In the genomic region with DNA sequence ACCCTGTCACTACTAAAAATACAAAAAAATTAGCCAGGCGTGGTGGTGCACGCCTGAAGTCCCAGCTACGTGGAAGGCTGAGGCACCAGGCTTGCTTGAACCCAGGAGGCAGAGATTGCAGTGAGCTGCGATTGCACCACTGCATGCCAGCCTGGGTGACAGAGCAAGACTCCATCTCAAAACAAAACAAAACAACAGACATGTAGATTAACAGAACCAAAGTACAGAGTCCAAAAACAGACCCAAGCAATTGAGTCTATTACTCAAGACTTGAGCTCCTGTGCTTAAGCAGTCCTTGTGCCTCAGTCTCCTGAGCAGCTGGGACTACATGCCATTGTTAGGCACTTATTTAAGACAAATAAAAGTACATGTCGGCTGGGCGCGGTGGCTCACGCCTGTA, we compare ENCODE assay signal across 23 cellular contexts. TPM values are rescaled to one million over a fixed set of nuclear protein-coding genes. Genes with fewer than 3 reads are reported as not detected.
"Had no signal": no experiment of that assay in that cellular context is flagged by ENCODE, and none has a peak within 500 bp of the region (broad histone marks: within the 10 kb centered on the region; RNA-seq: fewer than 3 reads in every experiment).

No MANE protein-coding gene starts in this region.

- H3K9me3 ChIP-seq: pancreas, prostate gland, stomach, thoracic aorta, thyroid gland, tibial nerve, upper lobe of right lung, uterus had no signal

- H3K27ac ChIP-seq: neural progenitor cell, pancreas, prostate gland, skin epidermis, stomach, thoracic aorta, thyroid gland, tibial nerve, upper lobe of right lung, uterus had no signal

- H3K4me1 ChIP-seq: pancreas, prostate gland had no signal

- H2AFZ ChIP-seq: neural progenitor cell had no signal

- ATAC-seq: naive thymus-derived CD4-positive, alpha-beta T cell; natural killer cell; pancreas; right cardiac atrium; sciatic nerve; stimulated activated effector memory CD8-positive, alpha-beta T cell treated with anti-CD3 and anti-CD28 coated beads, Interleukin-12 subunit alpha, Interleukin-12 subunit beta, amount 100 ng/mL, for 72 hours; stimulated activated naive B cell treated with anti-CD40 and anti-IgM and Interleukin-4, amounts not matched to agents 10 μg/mL and 1 μg/mL and 100 μg/mL, for 72 hours; upper lobe of right lung had no signal

- DNase-seq: naive thymus-derived CD4-positive, alpha-beta T cell; natural killer cell; right cardiac atrium; stimulated activated CD4-positive, alpha-beta T cell treated with anti-CD3 and anti-CD28 coated beads, Interleukin-15, amount 100 ng/mL, for 24 hours; stimulated activated CD4-positive, alpha-beta T cell treated with anti-CD3 and anti-CD28 coated beads, Interleukin-2, amount 100 ng/mL, for 24 hours; stimulated activated CD4-positive, alpha-beta T cell treated with anti-CD3 and anti-CD28 coated beads, Interleukin-2, amount 100 ng/mL, for 48 hours; stimulated activated CD4-positive, alpha-beta T cell treated with anti-CD3 and anti-CD28 coated beads, Interleukin-4, amount 100 ng/mL, for 24 hours; stimulated activated naive B cell treated with anti-CD40 and anti-IgM and Interleukin-4, amounts not matched to agents 10 μg/mL and 1 μg/mL and 100 μg/mL, for 72 hours; stimulated activated naive CD4-positive, alpha-beta T cell treated with Interleukin-2 at 50 U/mL for 16 hours; stomach; thyroid gland; trophoblast cell; upper lobe of right lung; uterus had no signal

- H3K27me3 ChIP-seq: pancreas, stomach, thyroid gland, tibial nerve, upper lobe of right lung, uterus had no signal

- H3K36me3 ChIP-seq: neural progenitor cell, pancreas, prostate gland, stomach, thoracic aorta, thyroid gland, tibial nerve, upper lobe of right lung, uterus had no signal

- H3K4me2 ChIP-seq: neural progenitor cell had no signal

- H3K4me3 ChIP-seq: neural progenitor cell, pancreas, prostate gland, skin epidermis, stomach, thoracic aorta, thyroid gland, tibial nerve, upper lobe of right lung, uterus had no signal

- FAIRE-seq: pancreas had no signal

- H3K9ac ChIP-seq: neural progenitor cell had no signal

RNA-seq across cellular contexts. Expression of gene ACOT11, which starts 9.5 kb away (rescaled TPM):
- polyA plus RNA-seq: neural cell had no signal
